Comparison of ENCODE assay signal across 19 cellular contexts in the genomic region with DNA sequence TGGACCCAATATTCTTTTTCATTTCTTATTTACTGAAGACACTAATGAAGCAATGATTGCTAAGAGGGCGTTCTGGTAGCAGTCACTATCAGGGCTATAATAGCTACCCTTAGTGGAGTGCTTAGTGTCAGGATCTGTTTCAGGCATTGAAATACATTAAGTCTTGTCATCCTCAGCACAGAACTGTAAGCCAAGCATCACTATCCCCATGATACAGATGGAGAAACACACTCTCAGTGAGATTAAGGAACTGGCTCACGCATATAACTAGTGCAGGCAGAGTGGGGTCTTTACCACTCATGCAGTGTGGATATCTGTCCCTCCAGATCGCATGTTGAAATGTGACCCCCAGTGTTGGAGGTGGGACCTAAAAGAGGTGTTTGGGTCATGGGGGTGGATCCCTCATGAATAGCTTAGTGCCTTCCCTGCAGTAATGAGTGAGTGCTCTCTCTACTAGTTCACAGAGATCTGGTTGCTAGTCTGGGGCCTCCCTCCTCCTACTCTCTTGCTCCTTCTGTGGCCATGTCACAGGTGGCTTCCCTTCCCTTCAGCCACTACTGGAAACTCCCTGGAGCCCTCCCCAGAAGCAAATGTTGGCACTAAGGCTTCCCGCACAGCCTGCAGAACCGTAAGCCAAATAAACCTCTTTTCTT.
DNase-seq lines count a peak whose midpoint lies in the region; ATAC-seq and TF ChIP-seq lines count a peak whose summit lies in the region.
"Had no signal": no experiment of that assay in that cellular context is flagged by ENCODE, and none has a peak within 500 bp of the region (broad histone marks: within the 10 kb centered on the region; RNA-seq: fewer than 3 reads in every experiment).

No MANE protein-coding gene starts in this region.

- peak overlapping the region; percentile 29 for H3K4me3 ChIP-seq in NB4 (ENCODE audit: low read depth, low read length)
- H3K4me3 ChIP-seq: gastrocnemius medialis, thyroid gland had no signal

- DNase-seq in CD1c-positive myeloid dendritic cell (ENCODE audit: extremely low spot score) (peak; percentile 42), NB4 (ENCODE audit: low read depth) (peak; percentile 82), left kidney (ENCODE audit: low read depth, low spot score) (peak; percentile 21), NCI-H2227 (lab: John Stamatoyannopoulos, UW; ENCODE audit: unreplicated experiment) (no peak), iPS-NIHi11 (ENCODE audit: low spot score) (no peak)
- DNase-seq: activated CD4-positive, alpha-beta memory T cell treated with anti-CD3 and anti-CD28 coated beads, Interleukin-2, amount 10 ng/mL, durations not matched to agents 7 days and 5 days; activated T-cell treated with anti-CD3 and anti-CD28 coated beads, Interleukin-2, amount 50 U/mL, for 4 hours; gastrocnemius medialis; H7; left colon; NCI-H1694; stimulated activated CD4-positive, alpha-beta T cell treated with anti-CD3 and anti-CD28 coated beads, Interleukin-4, amount 100 ng/mL, for 24 hours; thyroid gland had no signal

- no peak for TF ChIP-seq POLR2A in NB4 (IDR thresholded peaks at IDR 0.05; ENCODE audit: extremely low read depth, insufficient read length)

- ATAC-seq in HG03439 (IDR thresholded peaks at IDR 0.05; ENCODE audit: unreplicated experiment) (no peak), HG03457 (IDR thresholded peaks at IDR 0.05; ENCODE audit: unreplicated experiment) (no peak)
- ATAC-seq: activated T-cell treated with anti-CD3 and anti-CD28 coated beads, Interleukin-2, amount 50 U/mL, for 4 hours; gastrocnemius medialis; left colon had no signal

- TF ChIP-seq CTCF in 22Rv1 (IDR thresholded peaks at IDR 0.05) = no peak
- no peak for TF ChIP-seq CTCF in NB4 (IDR thresholded peaks at IDR 0.05; ENCODE audit: low read depth, low read length)

- peak overlapping the region; percentile 82 for H3K27ac ChIP-seq in 22Rv1
- H3K27ac ChIP-seq: epithelial cell of prostate, gastrocnemius medialis, KMS-11, parathyroid adenoma, thyroid gland had no signal

Comparison
In these comparisons a context has a peak if more than half of its experiments do, and no peak if none do; other contexts are left out.
1. DNase-seq: peak in CD1c-positive myeloid dendritic cell (single experiment), NB4 (single experiment) and left kidney (single experiment); none in NCI-H2227 (single experiment) and iPS-NIHi11 (single experiment).